ENCODE assay signal across 8 cellular contexts in genomic region chr19:29771708-29772415, GRCh38. TPM values are rescaled to one million over a fixed set of nuclear protein-coding genes. Genes with fewer than 3 reads are reported as not detected.
A peak's percentile ranks its signal among the peaks of the same experiment; 100 is the strongest.
DNase-seq lines count a peak whose midpoint lies in the region; ATAC-seq and TF ChIP-seq lines count a peak whose summit lies in the region.

No MANE protein-coding gene starts in this region.

- no peak for ATAC-seq in activated CD4-positive, CD25-positive, alpha-beta regulatory T cell treated with anti-CD3 and anti-CD28 coated beads, Interleukin-2, amount 50 U/mL, for 24 hours
- no peak for ATAC-seq in GM18867 (IDR thresholded peaks at IDR 0.05; ENCODE audit: unreplicated experiment)

- POLR2A ChIA-PET in AG04450 (lab: Yijun Ruan, JAX), result no interaction called here

- no peaks in the 10 kb centered on the region for H3K27me3 ChIP-seq in AG04450 (ENCODE audit: control insufficient read depth, insufficient read depth, low read length)

- CTCF ChIA-PET in AG04450 (lab: Charles Lee), result interaction anchor here (0.6 to 2.5 kb wide), 8 partner anchors 11 to 627 kb away, joined by 3 to 10 read pairs (median 4); no protein-coding TSS in a partner anchor

- peak; percentile 84 for TF ChIP-seq CTCF in AG04450 (IDR thresholded peaks at IDR 0.05; ENCODE audit: low read depth, low read length)
- TF ChIP-seq CTCF in GM12872 (IDR thresholded peaks at IDR 0.05; ENCODE audit: insufficient read depth, low read depth, low read length), result peak; percentile 73
- TF ChIP-seq CTCF in astrocyte of the cerebellum (IDR thresholded peaks at IDR 0.05; ENCODE audit: low read depth, low read length, missing control alignments), result peak; percentile 84

- no peaks in the 10 kb centered on the region for H3K9me3 ChIP-seq in AG04450 (ENCODE audit: control insufficient read depth, insufficient read depth, low read length)

- in situ Hi-C loops in astrocyte of the cerebellum (cut with HindIII; ENCODE audit: low sequenced_read_pairs), result no loop called here

- peak; percentile 4 for DNase-seq in AG04450 (ENCODE audit: low read depth, low spot score)
- peak; percentile 18 for DNase-seq in NCI-H82 treated with DMSO at 0.1 percent for 48 hours (lab: John Stamatoyannopoulos, UW; ENCODE audit: unreplicated experiment)
- DNase-seq in astrocyte of the cerebellum (ENCODE audit: low read depth), result no peak
- peak in 30 of 51 donors; percentile 2 to 50 (median 19) for DNase-seq in hypothalamus (lab: John Stamatoyannopoulos, UW)
- DNase-seq in stimulated activated CD4-positive, alpha-beta T cell treated with anti-CD3 and anti-CD28 coated beads, Interleukin-15, amount 100 ng/mL, for 24 hours, result peak; percentile 46

- no peak overlapping the region for H3K4me3 ChIP-seq in AG04450 (ENCODE audit: low read depth, low read length)
- no peak overlapping the region for H3K4me3 ChIP-seq in astrocyte of the cerebellum (ENCODE audit: low read depth, low read length)

- no peak overlapping the region for H3K27ac ChIP-seq in AG04450 (ENCODE audit: low read depth, low read length)

RNA-seq across cellular contexts. Expression of gene CCNE1, which starts 39.9 kb away (rescaled TPM):
- polyA plus RNA-seq in AG04450 (2011; rRNA removed), result 3.7 and 4.8 TPM in 2 replicates
- polyA minus RNA-seq in AG04450 (2011; rRNA and poly(A)+ RNA removed), result 2.6 and 4.5 TPM in 2 replicates

RNA-seq across cellular contexts. Expression of gene C19orf12, which starts 56.8 kb away (rescaled TPM):
- 27.1 and 27.9 TPM in 2 replicates for polyA plus RNA-seq in AG04450 (2011; rRNA removed)
- 10.9 and 11.3 TPM in 2 replicates for polyA minus RNA-seq in AG04450 (2011; rRNA and poly(A)+ RNA removed)
